Comparison of ENCODE assay signal across 37 cellular contexts in genomic region chr6:153980176-153980575, GRCh38. TPM values are rescaled to one million over a fixed set of nuclear protein-coding genes. Genes with fewer than 3 reads are reported as not detected.
"Had no signal": no experiment of that assay in that cellular context is flagged by ENCODE, and none has a peak within 500 bp of the region (broad histone marks: within the 10 kb centered on the region; RNA-seq: fewer than 3 reads in every experiment).

No MANE protein-coding gene starts in this region.

- H3K27me3 ChIP-seq: cardiac muscle cell, colonic mucosa, neutrophil, ovary, sigmoid colon, uterus had no signal

- H3K4me1 ChIP-seq: colonic mucosa, heart left ventricle, psoas muscle, sigmoid colon, uterus had no signal

- H3K27ac Mint-ChIP-seq: activated CD4-positive, alpha-beta memory T cell treated with anti-CD3 and anti-CD28 coated beads for 36 hours; activated CD4-positive, alpha-beta T cell treated with anti-CD3 and anti-CD28 coated beads, Interleukin-2, amount 10 ng/mL, durations not matched to agents 24 days and 14 days; activated naive CD4-positive, alpha-beta T cell treated with anti-CD3 and anti-CD28 coated beads, Interleukin-2, amount 10 ng/mL, durations not matched to agents 7 days and 5 days; activated T-helper 1 cell treated with anti-CD3 and anti-CD28 coated beads, Interleukin-12 subunit alpha, Interleukin-12 subunit beta, Interleukin-2, Interleukin-4 antibody, amounts not matched to agents 30 ng/mL and 10 ng/mL and 1 ng/mL, durations not matched to agents 14 hours and 24 hours and 36 hours; mesothelial cell of epicardium; nephron progenitor cell; stimulated activated effector memory CD8-positive, alpha-beta T cell treated with anti-CD3 and anti-CD28 coated beads, Interleukin-12 subunit alpha, Interleukin-12 subunit beta, amount 100 ng/mL, for 72 hours; stimulated activated naive CD8-positive, alpha-beta T cell treated with anti-CD3 and anti-CD28 coated beads, Interleukin-15, Interleukin-2, amounts not matched to agents 100 ng/mL and 50 ng/mL, for 24 hours; type B pancreatic cell had no signal

- H3K9me3 ChIP-seq: colonic mucosa, heart left ventricle, neutrophil, ovary, psoas muscle, sigmoid colon, thoracic aorta, uterus had no signal

- H3K36me3 Mint-ChIP-seq: activated CD4-positive, alpha-beta memory T cell treated with anti-CD3 and anti-CD28 coated beads for 36 hours; activated naive CD4-positive, alpha-beta T cell treated with anti-CD3 and anti-CD28 coated beads, Interleukin-2, amount 10 ng/mL, durations not matched to agents 7 days and 5 days; mesothelial cell of epicardium; stimulated activated effector memory CD8-positive, alpha-beta T cell treated with anti-CD3 and anti-CD28 coated beads, Interleukin-12 subunit alpha, Interleukin-12 subunit beta, amount 100 ng/mL, for 72 hours; type B pancreatic cell had no signal

- H3K36me3 ChIP-seq: cardiac muscle cell, colonic mucosa, heart left ventricle, neutrophil, ovary, sigmoid colon, thoracic aorta, uterus had no signal

- H3K27ac ChIP-seq: cardiac muscle cell, colonic mucosa, heart left ventricle, neutrophil, ovary, psoas muscle, sigmoid colon, thoracic aorta, uterus had no signal

- H3K4me3 Mint-ChIP-seq: activated CD4-positive, alpha-beta memory T cell treated with anti-CD3 and anti-CD28 coated beads for 36 hours; activated CD4-positive, alpha-beta T cell treated with anti-CD3 and anti-CD28 coated beads, Interleukin-2, amount 10 ng/mL, durations not matched to agents 24 days and 14 days; activated naive CD4-positive, alpha-beta T cell treated with anti-CD3 and anti-CD28 coated beads, Interleukin-2, amount 10 ng/mL, durations not matched to agents 7 days and 5 days; activated T-helper 1 cell treated with anti-CD3 and anti-CD28 coated beads, Interleukin-12 subunit alpha, Interleukin-12 subunit beta, Interleukin-2, Interleukin-4 antibody, amounts not matched to agents 30 ng/mL and 10 ng/mL and 1 ng/mL, durations not matched to agents 14 hours and 24 hours and 36 hours; mesothelial cell of epicardium; naive B cell; nephron progenitor cell; stimulated activated effector memory CD8-positive, alpha-beta T cell treated with anti-CD3 and anti-CD28 coated beads, Interleukin-12 subunit alpha, Interleukin-12 subunit beta, amount 100 ng/mL, for 72 hours; stimulated activated naive CD8-positive, alpha-beta T cell treated with anti-CD3 and anti-CD28 coated beads, Interleukin-15, Interleukin-2, amounts not matched to agents 100 ng/mL and 50 ng/mL, for 24 hours; type B pancreatic cell had no signal

- DNase-seq: activated CD4-positive, alpha-beta memory T cell treated with anti-CD3 and anti-CD28 coated beads for 36 hours; activated CD4-positive, alpha-beta T cell treated with anti-CD3 and anti-CD28 coated beads, Interleukin-2, amount 10 ng/mL, durations not matched to agents 24 days and 14 days; activated CD4-positive, CD25-positive, alpha-beta regulatory T cell treated with anti-CD3 and anti-CD28 coated beads, Interleukin-2, amount 50 U/mL, for 72 hours; activated CD8-positive, alpha-beta memory T cell treated with anti-CD3 and anti-CD28 coated beads, Interleukin-2, amount 50 U/mL, for 4 hours; activated effector memory CD4-positive, alpha-beta T cell treated with anti-CD3 and anti-CD28 coated beads, Interleukin-2, amount 50 U/mL, for 16 hours; activated naive CD4-positive, alpha-beta T cell treated with anti-CD3 and anti-CD28 coated beads, Interleukin-2, amount 10 ng/mL, durations not matched to agents 7 days and 5 days; activated T-cell treated with anti-CD3 and anti-CD28 coated beads, Interleukin-2, amount 50 U/mL, for 1 hour; amygdala; cerebellar nuclear complex; colonic mucosa; effector CD8-positive, alpha-beta T cell; erythroblast; foreskin fibroblast; heart left ventricle; naive B cell; nephron progenitor cell; ovary; psoas muscle; sigmoid colon; small intestine; stimulated activated CD4-positive, alpha-beta T cell treated with anti-CD3 and anti-CD28 coated beads, Interleukin-4, amount 100 ng/mL, for 24 hours; T-helper 2 cell; uterus had no signal

- H3K4me3 ChIP-seq: cardiac muscle cell, colonic mucosa, heart left ventricle, ovary, psoas muscle, sigmoid colon, thoracic aorta, uterus had no signal

- H3K4me1 Mint-ChIP-seq: activated CD4-positive, alpha-beta T cell treated with anti-CD3 and anti-CD28 coated beads, Interleukin-2, amount 10 ng/mL, durations not matched to agents 24 days and 14 days; activated naive CD4-positive, alpha-beta T cell treated with anti-CD3 and anti-CD28 coated beads, Interleukin-2, amount 10 ng/mL, durations not matched to agents 7 days and 5 days; mesothelial cell of epicardium; naive B cell; nephron progenitor cell; stimulated activated effector memory CD8-positive, alpha-beta T cell treated with anti-CD3 and anti-CD28 coated beads, Interleukin-12 subunit alpha, Interleukin-12 subunit beta, amount 100 ng/mL, for 72 hours had no signal

- H3K27me3 Mint-ChIP-seq: stimulated activated naive CD8-positive, alpha-beta T cell treated with anti-CD3 and anti-CD28 coated beads, Interleukin-15, Interleukin-2, amounts not matched to agents 100 ng/mL and 50 ng/mL, for 24 hours; type B pancreatic cell had no signal

- H3K9me3 Mint-ChIP-seq: activated CD4-positive, alpha-beta T cell treated with anti-CD3 and anti-CD28 coated beads, Interleukin-2, amount 10 ng/mL, durations not matched to agents 24 days and 14 days; activated naive CD4-positive, alpha-beta T cell treated with anti-CD3 and anti-CD28 coated beads, Interleukin-2, amount 10 ng/mL, durations not matched to agents 7 days and 5 days; activated T-helper 1 cell treated with anti-CD3 and anti-CD28 coated beads, Interleukin-12 subunit alpha, Interleukin-12 subunit beta, Interleukin-2, Interleukin-4 antibody, amounts not matched to agents 30 ng/mL and 10 ng/mL and 1 ng/mL, durations not matched to agents 14 hours and 24 hours and 36 hours; nephron progenitor cell; stimulated activated effector memory CD8-positive, alpha-beta T cell treated with anti-CD3 and anti-CD28 coated beads, Interleukin-12 subunit alpha, Interleukin-12 subunit beta, amount 100 ng/mL, for 72 hours; stimulated activated naive CD8-positive, alpha-beta T cell treated with anti-CD3 and anti-CD28 coated beads, Interleukin-15, Interleukin-2, amounts not matched to agents 100 ng/mL and 50 ng/mL, for 24 hours had no signal

RNA-seq across cellular contexts. Expression of gene OPRM1, which starts 58.9 kb away (rescaled TPM):
- total RNA-seq: activated CD4-positive, alpha-beta memory T cell treated with anti-CD3 and anti-CD28 coated beads for 36 hours; activated CD4-positive, alpha-beta T cell treated with anti-CD3 and anti-CD28 coated beads, Interleukin-2, amount 10 ng/mL, durations not matched to agents 24 days and 14 days; activated CD8-positive, alpha-beta memory T cell treated with anti-CD3 and anti-CD28 coated beads for 36 hours; activated T-helper 1 cell treated with anti-CD3 and anti-CD28 coated beads, Interleukin-12 subunit alpha, Interleukin-12 subunit beta, Interleukin-2, Interleukin-4 antibody, amounts not matched to agents 30 ng/mL and 10 ng/mL and 1 ng/mL, durations not matched to agents 14 hours and 24 hours and 36 hours; cardiac muscle cell; colonic mucosa; dermis microvascular lymphatic vessel endothelial cell; fibroblast of lung; heart left ventricle; kidney epithelial cell; lower leg skin; mesothelial cell of epicardium; ovary; psoas muscle; subcutaneous adipose tissue; thoracic aorta had no signal
- polyA plus RNA-seq: cardiac muscle cell, fibroblast of lung, heart left ventricle, ovary, psoas muscle had no signal
